ENCODE assay signal across 8 cellular contexts in genomic region chr11:29328961-29329441, GRCh38.
A peak's percentile ranks its signal among the peaks of the same experiment; 100 is the strongest.
DNase-seq lines count a peak whose midpoint lies in the region; ATAC-seq and TF ChIP-seq lines count a peak whose summit lies in the region.

No MANE protein-coding gene starts in this region.

- peak; percentile 71 for TF ChIP-seq CTCF in RWPE1 (conservative IDR thresholded peaks at IDR 0.05; ENCODE audit: low read depth)

- ATAC-seq in HG02885 (IDR thresholded peaks at IDR 0.05; ENCODE audit: poor library complexity, unreplicated experiment), result peak; percentile 55
- ATAC-seq in GM18861 (IDR thresholded peaks at IDR 0.05; ENCODE audit: unreplicated experiment), result no peak
- no peak for ATAC-seq in GM21360 (IDR thresholded peaks at IDR 0.05; ENCODE audit: unreplicated experiment)
- no peak for ATAC-seq in GM21447 (IDR thresholded peaks at IDR 0.05; ENCODE audit: unreplicated experiment)
- ATAC-seq in HG03520 (IDR thresholded peaks at IDR 0.05; ENCODE audit: unreplicated experiment), result no peak

- POLR2A ChIA-PET in RWPE1 (lab: Yijun Ruan, JAX; ENCODE audit: low non-redundant PET), result no interaction called here

- CTCF ChIA-PET in RWPE1 (lab: Yijun Ruan, JAX), result interaction anchor here (0.6 to 2.7 kb wide), 16 partner anchors 15 to 1650 kb away, joined by 3 to 15 read pairs (median 4); partner anchors contain the start of gene BDNF

- no peak overlapping the region for H3K27ac ChIP-seq in RWPE1

- DNase-seq in DMS53 (lab: John Stamatoyannopoulos, UW), result peak; percentile 80
- DNase-seq in RWPE1 (ENCODE audit: low spot score), result peak; percentile 45
- DNase-seq in glomerular visceral epithelial cell (ENCODE audit: extremely low spot score), result peak; percentile 68
